ENCODE assay signal across 16 cellular contexts in genomic region chr2:218991674-218992168, GRCh38. TPM values are rescaled to one million over a fixed set of nuclear protein-coding genes. Genes with fewer than 3 reads are reported as not detected.
DNase-seq lines count a peak whose midpoint lies in the region; ATAC-seq and TF ChIP-seq lines count a peak whose summit lies in the region.
"Had no signal": no experiment of that assay in that cellular context is flagged by ENCODE, and none has a peak within 500 bp of the region (broad histone marks: within the 10 kb centered on the region; RNA-seq: fewer than 3 reads in every experiment).

No MANE protein-coding gene starts in this region.

- in situ Hi-C loops in mammary epithelial cell (cut with MboI; ENCODE audit: low sequenced_read_pairs in 2 of 2) = no loop called here

- intact Hi-C loops in mammary epithelial cell (cut with micrococcal nuclease) = loop anchor here (1.0 kb wide), 1 partner anchor 11 kb away; no protein-coding TSS in a partner anchor

- H2AFZ ChIP-seq in mammary epithelial cell (ENCODE audit: low read depth, low read length) = no peak overlapping the region

- WGBS in mammary epithelial cell (ENCODE audit: low coverage, missing lambda C conversion rate) = 51% methylated on average over 6 of the region's 13 CpGs

- H3K9ac ChIP-seq in mammary epithelial cell (ENCODE audit: insufficient read depth, low read length) = no peak overlapping the region

- dilution Hi-C loops in mammary epithelial cell (cut with HindIII; ENCODE audit: low sequenced_read_pairs) = no loop called here

- ATAC-seq in HG03460 (IDR thresholded peaks at IDR 0.05; ENCODE audit: unreplicated experiment) = no peak

- no peaks in the 10 kb centered on the region for H3K79me2 ChIP-seq in mammary epithelial cell (ENCODE audit: insufficient read depth, low read length)

- H3K4me3 ChIP-seq in mammary epithelial cell (replicated peaks in 1 of 3; ENCODE audit: insufficient read depth in 1 of 3, low read depth in 2 of 3, low read length in 3 of 3) = no peak overlapping the region
- H3K4me3 ChIP-seq: adrenal gland, right atrium auricular region had no signal

- no peak overlapping the region for H3K27ac ChIP-seq in mammary epithelial cell (ENCODE audit: insufficient read depth, low read depth, low read length)
- H3K27ac ChIP-seq: right atrium auricular region had no signal

- H3K9me3 ChIP-seq in mammary epithelial cell (replicated peaks; ENCODE audit: insufficient read depth, low read length) = no peaks in the 10 kb centered on the region
- H3K9me3 ChIP-seq: adrenal gland, right atrium auricular region had no signal

- H3K4me1 ChIP-seq in mammary epithelial cell (ENCODE audit: insufficient read depth, low read length) = peaks cover 17% of the 10 kb centered on the region

- H3K36me3 ChIP-seq in mammary epithelial cell (ENCODE audit: insufficient read depth, low read length) = no peaks in the 10 kb centered on the region
- H3K36me3 ChIP-seq: adrenal gland, right atrium auricular region had no signal

- peaks cover 11% of the 10 kb centered on the region for H3K27me3 ChIP-seq in mammary epithelial cell (ENCODE audit: insufficient read depth, low read length)

- no peak overlapping the region for H3K4me2 ChIP-seq in mammary epithelial cell (ENCODE audit: insufficient read depth, low read depth, low read length)

- H4K20me1 ChIP-seq in mammary epithelial cell (ENCODE audit: insufficient read depth, low read length) = no peaks in the 10 kb centered on the region

- no TSS peak for BruUV-seq in mammary epithelial cell (replicated peaks; lab: Mats Ljungman, UMichigan)

- TF ChIP-seq CTCF in mammary epithelial cell (conservative IDR thresholded peaks at IDR 0.05 in 1 of 2, IDR thresholded peaks at IDR 0.05 in 1 of 2; ENCODE audit: extremely low read depth in 1 of 2, insufficient read depth in 1 of 2, low read depth in 1 of 2, low read length in 2 of 2) = no peak

- CTCF ChIA-PET in mammary epithelial cell (lab: Charles Lee; ENCODE audit: low non-redundant PET) = no interaction called here

- DNase-seq in AG20443 (ENCODE audit: low spot score) = peak; percentile 75
- peak; percentile 15 for DNase-seq in HT-29 (ENCODE audit: low spot score)
- DNase-seq in mammary epithelial cell = peak; percentile 53
- peak; percentile 23 for DNase-seq in kidney tubule cell (ENCODE audit: low spot score)
- DNase-seq in NK-92 treated with Interleukin-12 subunit alpha and Interleukin-12 subunit beta, amount 100 ng/mL, for 24 hours (lab: John Stamatoyannopoulos, UW) = no peak
- DNase-seq in NCI-H2171 treated with DMSO at 0.1 percent for 48 hours (lab: John Stamatoyannopoulos, UW) = no peak
- DNase-seq in NCI-H82 treated with DMSO at 0.1 percent for 48 hours (lab: John Stamatoyannopoulos, UW; ENCODE audit: unreplicated experiment) = no peak
- DNase-seq: C1 segment of cervical spinal cord; effector memory CD4-positive, alpha-beta T cell; NCI-H1105; NCI-H524 treated with DMSO at 0.1 percent for 48 hours had no signal

RNA-seq across cellular contexts. Expression of gene CRYBA2, which starts 1.5 kb away (rescaled TPM):
- not detected in 2 replicates for total RNA-seq in HT-29 (2014; rRNA removed; shearing (Covaris generic))
- total RNA-seq in mammary epithelial cell = not detected
- 0.12 TPM for polyA plus RNA-seq in mammary epithelial cell
- not detected for polyA minus RNA-seq in mammary epithelial cell
- total RNA-seq: HT1080, right atrium auricular region, SK-MEL-5 had no signal

RNA-seq across cellular contexts. Expression of gene FEV, which starts 6.7 kb away (rescaled TPM):
- not detected in 2 replicates for total RNA-seq in HT-29 (2014; rRNA removed; shearing (Covaris generic))
- total RNA-seq in mammary epithelial cell = not detected
- polyA plus RNA-seq in mammary epithelial cell = not detected
- not detected for polyA minus RNA-seq in mammary epithelial cell
- total RNA-seq: HT1080, right atrium auricular region, SK-MEL-5 had no signal

RNA-seq across cellular contexts. Expression of gene CDK5R2, which starts 32.3 kb away (rescaled TPM):
- total RNA-seq in HT-29 (2014; rRNA removed; shearing (Covaris generic)) = not detected in 2 replicates
- under 1 TPM in 1 of 2 donors, not detected in 1; 0.49 TPM for total RNA-seq in mammary epithelial cell
- polyA plus RNA-seq in mammary epithelial cell = 0.08 TPM
- not detected for polyA minus RNA-seq in mammary epithelial cell
- total RNA-seq: right atrium auricular region had no signal

RNA-seq across cellular contexts. Expression of gene CFAP65, which starts 49.6 kb away (rescaled TPM):
- total RNA-seq in HT-29 (2014; rRNA removed; shearing (Covaris generic)) = not detected in 2 replicates
- under 1 TPM in 1 of 2 donors, not detected in 1; 0.50 TPM for total RNA-seq in mammary epithelial cell
- 0.01 TPM for polyA plus RNA-seq in mammary epithelial cell
- not detected for polyA minus RNA-seq in mammary epithelial cell
- total RNA-seq: HT1080, right atrium auricular region had no signal

Comparison
In these comparisons a context has a peak if more than half of its experiments do, and no peak if none do; other contexts are left out.
1. DNase-seq: peak in AG20443 (single experiment), HT-29 (single experiment), mammary epithelial cell (single experiment) and kidney tubule cell (single experiment); none in NK-92 treated with Interleukin-12 subunit alpha and Interleukin-12 subunit beta, amount 100 ng/mL, for 24 hours (single experiment), NCI-H2171 treated with DMSO at 0.1 percent for 48 hours (single experiment) and NCI-H82 treated with DMSO at 0.1 percent for 48 hours (single experiment).